10 cellular contexts compared by ENCODE assay signal in the genomic region with DNA sequence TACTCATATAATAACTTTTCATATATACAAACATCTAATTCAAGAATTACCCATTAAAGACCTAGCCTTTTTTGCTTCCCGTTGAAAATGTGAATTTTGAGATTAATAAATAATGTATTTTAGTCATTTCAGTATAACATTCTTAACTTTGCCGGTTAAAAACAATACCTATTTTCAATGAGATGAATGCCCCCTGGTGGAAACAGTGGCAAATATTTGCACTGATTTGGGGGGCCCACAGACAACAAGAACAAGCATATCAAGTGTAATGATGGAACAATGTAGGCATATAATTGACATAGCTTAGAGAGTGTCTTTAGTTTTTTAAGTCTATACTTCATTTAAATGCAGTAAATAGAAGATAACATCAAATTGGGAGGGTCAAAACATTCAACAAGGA.
DNase-seq lines count a peak whose midpoint lies in the region; ATAC-seq and TF ChIP-seq lines count a peak whose summit lies in the region.
"Had no signal": no experiment of that assay in that cellular context is flagged by ENCODE, and none has a peak within 500 bp of the region (broad histone marks: within the 10 kb centered on the region; RNA-seq: fewer than 3 reads in every experiment).

No MANE protein-coding gene starts in this region.

- H3K79me1 ChIP-seq in trophoblast cell (ENCODE audit: low read length) = no peaks in the 10 kb centered on the region

- H3K27ac Mint-ChIP-seq in activated CD8-positive, alpha-beta T cell treated with anti-CD3 and anti-CD28 coated beads, Interleukin-2, amount 10 ng/mL, durations not matched to agents 7 days and 5 days = no peak overlapping the region
- H3K27ac Mint-ChIP-seq: activated naive CD8-positive, alpha-beta T cell had no signal

- no peak overlapping the region for H2BK5ac ChIP-seq in trophoblast cell (ENCODE audit: low read depth, low read length, poor library complexity)

- WGBS in trophoblast cell (ENCODE audit: extremely low coverage, insufficient coverage, insufficient read length) = no CpG with 5 or more reads among the region's 2 CpGs

- H2AK5ac ChIP-seq in trophoblast cell (ENCODE audit: low read length) = no peak overlapping the region

- H3K4me3 Mint-ChIP-seq in activated CD8-positive, alpha-beta T cell treated with anti-CD3 and anti-CD28 coated beads, Interleukin-2, amount 10 ng/mL, durations not matched to agents 7 days and 5 days = no peak overlapping the region
- H3K4me3 Mint-ChIP-seq: activated naive CD8-positive, alpha-beta T cell had no signal

- DNase-seq in EL = peak; percentile 30
- DNase-seq in HCT116 (ENCODE audit: low read depth, low spot score) = no peak
- DNase-seq in activated CD8-positive, alpha-beta T cell treated with anti-CD3 and anti-CD28 coated beads, Interleukin-2, amount 10 ng/mL, durations not matched to agents 7 days and 5 days = peak; percentile 28
- peak; percentile 32 for DNase-seq in medulla oblongata (ENCODE audit: extremely low spot score)
- no peak for DNase-seq in trophoblast cell
- DNase-seq in NCI-H1436 treated with DMSO at 0.1 percent for 48 hours (lab: John Stamatoyannopoulos, UW) = no peak
- DNase-seq in posterior vena cava (ENCODE audit: low spot score) = no peak

- no peak overlapping the region for H3K14ac ChIP-seq in trophoblast cell (ENCODE audit: low read length)

- H3K9me3 ChIP-seq in HCT116 (ENCODE audit: control insufficient read depth in 1 of 2, insufficient read depth in 1 of 2, low read depth in 1 of 2, low read length in 2 of 2) = no peaks in the 10 kb centered on the region
- no peaks in the 10 kb centered on the region for H3K9me3 ChIP-seq in trophoblast cell (ENCODE audit: insufficient read depth, low read depth, low read length)

- H4K12ac ChIP-seq in trophoblast cell (ENCODE audit: low read depth, low read length) = no peak overlapping the region

- H2BK12ac ChIP-seq in trophoblast cell (ENCODE audit: low read length) = no peak overlapping the region

- no peak overlapping the region for H4K8ac ChIP-seq in trophoblast cell (ENCODE audit: low read depth, low read length)

- H3K23ac ChIP-seq in trophoblast cell (ENCODE audit: low read length) = no peak overlapping the region

- no peaks in the 10 kb centered on the region for H3K9me3 Mint-ChIP-seq in activated CD8-positive, alpha-beta T cell treated with anti-CD3 and anti-CD28 coated beads, Interleukin-2, amount 10 ng/mL, durations not matched to agents 7 days and 5 days (ENCODE audit: insufficient read depth)

- no peaks in the 10 kb centered on the region for H3K27me3 Mint-ChIP-seq in activated CD8-positive, alpha-beta T cell treated with anti-CD3 and anti-CD28 coated beads, Interleukin-2, amount 10 ng/mL, durations not matched to agents 7 days and 5 days (ENCODE audit: low read depth)

- no peak overlapping the region for H2BK120ac ChIP-seq in trophoblast cell (ENCODE audit: insufficient read depth, low read length, poor library complexity)

- no peaks in the 10 kb centered on the region for H3K79me2 ChIP-seq in HCT116 (ENCODE audit: insufficient read depth, low read length)
- H3K79me2 ChIP-seq in trophoblast cell (ENCODE audit: control insufficient read depth, insufficient read depth, low read length, poor library complexity) = no peaks in the 10 kb centered on the region

- no peak overlapping the region for H4K91ac ChIP-seq in trophoblast cell (ENCODE audit: low read depth, low read length)

- BruUV-seq in HCT116 (replicated peaks; lab: Mats Ljungman, UMichigan) = no TSS peak

- no peaks in the 10 kb centered on the region for H3K9me2 ChIP-seq in HCT116 (ENCODE audit: insufficient read depth)

- no peaks in the 10 kb centered on the region for H3K36me3 Mint-ChIP-seq in activated CD8-positive, alpha-beta T cell treated with anti-CD3 and anti-CD28 coated beads, Interleukin-2, amount 10 ng/mL, durations not matched to agents 7 days and 5 days (ENCODE audit: low read depth)
- H3K36me3 Mint-ChIP-seq: activated naive CD8-positive, alpha-beta T cell had no signal

- no peaks in the 10 kb centered on the region for H3K36me3 ChIP-seq in HCT116 (ENCODE audit: control insufficient read depth in 1 of 2, insufficient read depth in 2 of 2, low read length in 2 of 2)
- no peaks in the 10 kb centered on the region for H3K36me3 ChIP-seq in trophoblast cell (ENCODE audit: control insufficient read depth in 1 of 2, insufficient read depth in 2 of 2, low read length in 2 of 2)

- ATAC-seq in HCT116 = no peak
- no peak for ATAC-seq in activated CD8-positive, alpha-beta T cell treated with anti-CD3 and anti-CD28 coated beads, Interleukin-2, amount 10 ng/mL, durations not matched to agents 7 days and 5 days
- no peak for ATAC-seq in HG03565 (IDR thresholded peaks at IDR 0.05; ENCODE audit: unreplicated experiment)

- H3K4me1 Mint-ChIP-seq in activated CD8-positive, alpha-beta T cell treated with anti-CD3 and anti-CD28 coated beads, Interleukin-2, amount 10 ng/mL, durations not matched to agents 7 days and 5 days (ENCODE audit: low read depth) = no peaks in the 10 kb centered on the region

- POLR2A ChIA-PET in HCT116 (lab: Charles Lee) = no interaction called here
- POLR2A ChIA-PET in activated CD8-positive, alpha-beta T cell treated with anti-CD3 and anti-CD28 coated beads, Interleukin-2, amount 10 ng/mL, durations not matched to agents 7 days and 5 days (lab: Charles Lee) = no interaction called here

- TF ChIP-seq POLR2A in HCT116 (IDR thresholded peaks at IDR 0.05; ENCODE audit: borderline replicate concordance, extremely low read depth, insufficient read depth, insufficient read length) = no peak

- H3K4me3 ChIP-seq in HCT116 (replicated peaks in 1 of 2; ENCODE audit: low read depth in 1 of 2, low read length in 2 of 2) (no peak overlapping the region), trophoblast cell (ENCODE audit: low read depth, low read length) (no peak overlapping the region)
- H3K4me3 ChIP-seq: lung had no signal

- H3K4ac ChIP-seq in trophoblast cell (ENCODE audit: low read depth, low read length) = no peak overlapping the region

- no peak overlapping the region for H2AFZ ChIP-seq in HCT116 (ENCODE audit: low read depth, low read length, poor library complexity, severe bottlenecking)
- no peak overlapping the region for H2AFZ ChIP-seq in trophoblast cell (ENCODE audit: insufficient read depth, low read length, poor library complexity)

- TF ChIP-seq CTCF in HCT116 (IDR thresholded peaks at IDR 0.05 in 2 of 3, conservative IDR thresholded peaks at IDR 0.05 in 1 of 3; ENCODE audit: borderline replicate concordance in 1 of 3, insufficient read depth in 1 of 3, low read depth in 2 of 3, low read length in 2 of 3) = peak; percentile 36 to 59 (median 44); a peak in 5 of 6 replicates

- H3K27me3 ChIP-seq in HCT116 (ENCODE audit: insufficient read depth, low read length) = peaks cover 16% of the 10 kb centered on the region
- no peaks in the 10 kb centered on the region for H3K27me3 ChIP-seq in trophoblast cell (ENCODE audit: insufficient read depth, low read length)

- peak; percentile 45 for TF ChIP-seq RAD21 in HCT116 (IDR thresholded peaks at IDR 0.05; ENCODE audit: low read depth)

- no peak overlapping the region for H3K18ac ChIP-seq in trophoblast cell (ENCODE audit: low read length)

- H3K27ac ChIP-seq in HCT116 (ENCODE audit: low read depth, low read length) = no peak overlapping the region
- no peak overlapping the region for H3K27ac ChIP-seq in trophoblast cell (ENCODE audit: low read depth, low read length)

- intact Hi-C loops in HCT116 (cut with micrococcal nuclease) (loop anchor here (2.0 to 5.0 kb wide), 2 partner anchors 84 to 385 kb away; no protein-coding TSS in a partner anchor), posterior vena cava (cut with DNase I) (no loop called here)

- RAD21 ChIA-PET in HCT116 (lab: Charles Lee; ENCODE audit: low non-redundant PET in 1 of 2, low total read pairs in 2 of 2, uncharacterized antibody in 2 of 2, unreplicated experiment in 2 of 2) = no interaction called here

- no peaks in the 10 kb centered on the region for H3K4me1 ChIP-seq in HCT116 (ENCODE audit: control insufficient read depth in 1 of 2, insufficient read depth in 2 of 2, low read length in 2 of 2)
- no peaks in the 10 kb centered on the region for H3K4me1 ChIP-seq in trophoblast cell (ENCODE audit: control insufficient read depth in 1 of 2, insufficient read depth in 2 of 2, low read length in 2 of 2)

- H4K20me1 ChIP-seq in HCT116 (ENCODE audit: insufficient read depth) = no peaks in the 10 kb centered on the region

- no peak overlapping the region for H3K4me2 ChIP-seq in HCT116 (ENCODE audit: low read length)
- no peak overlapping the region for H3K4me2 ChIP-seq in trophoblast cell (ENCODE audit: low read length)

- CTCF ChIA-PET in HCT116 (lab: Charles Lee) = interaction anchor here (0.7 to 1.3 kb wide), 4 partner anchors 10 to 384 kb away, joined by 3 to 10 read pairs (median 4); no protein-coding TSS in a partner anchor
- CTCF ChIA-PET in activated CD8-positive, alpha-beta T cell treated with anti-CD3 and anti-CD28 coated beads, Interleukin-2, amount 10 ng/mL, durations not matched to agents 7 days and 5 days (lab: Charles Lee) = interaction anchor here (0.6 to 2.8 kb wide), 7 partner anchors 15 to 831 kb away, joined by 3 to 15 read pairs (median 3); no protein-coding TSS in a partner anchor

- H3K9ac ChIP-seq in HCT116 (ENCODE audit: low read length) = no peak overlapping the region
- H3K9ac ChIP-seq in trophoblast cell (ENCODE audit: low read length) = no peak overlapping the region

TF ChIP-seq in HCT116, 20 proteins besides CTCF, POLR2A, EP300 and RAD21 (continues in another document):
- TF ChIP-seq JUND (IDR thresholded peaks at IDR 0.05) (no peak), ZFX (IDR thresholded peaks at IDR 0.05) (no peak), SRF (IDR thresholded peaks at IDR 0.05; ENCODE audit: low read depth) (no peak), EZH2phosphoT487 (IDR thresholded peaks at IDR 0.05; ENCODE audit: borderline replicate concordance) (no peak), ZNF274 (IDR thresholded peaks at IDR 0.05; ENCODE audit: low read depth, low read length) (no peak), MAX (IDR thresholded peaks at IDR 0.05) (no peak), EZH2 (IDR thresholded peaks at IDR 0.05) (no peak), EGR1 (IDR thresholded peaks at IDR 0.05; ENCODE audit: low read depth) (no peak)

Comparison
In these comparisons a context has a peak if more than half of its experiments do, and no peak if none do; other contexts are left out.
1. DNase-seq: peak in EL (single experiment), activated CD8-positive, alpha-beta T cell treated with anti-CD3 and anti-CD28 coated beads, Interleukin-2, amount 10 ng/mL, durations not matched to agents 7 days and 5 days (single experiment) and medulla oblongata (single experiment); none in HCT116 (single experiment), trophoblast cell (0 of 2), NCI-H1436 treated with DMSO at 0.1 percent for 48 hours (single experiment) and posterior vena cava (single experiment).